In genomic region chr1:113255038-113255727, GRCh38 we compare ENCODE assay signal across 14 cellular contexts.
DNase-seq lines count a peak whose midpoint lies in the region; ATAC-seq and TF ChIP-seq lines count a peak whose summit lies in the region.
"Had no signal": no experiment of that assay in that cellular context is flagged by ENCODE, and none has a peak within 500 bp of the region (broad histone marks: within the 10 kb centered on the region; RNA-seq: fewer than 3 reads in every experiment).

No MANE protein-coding gene starts in this region.

- DNase-seq in COLO668 (lab: John Stamatoyannopoulos, UW; ENCODE audit: unreplicated experiment) (peak; percentile 28), LNCaP clone FGC (ENCODE audit: low read depth) (peak; percentile 85), epidermal melanocyte (ENCODE audit: insufficient read length, low spot score) (peak; percentile 5), iPS-NIHi7 (ENCODE audit: extremely low spot score) (no peak)
- DNase-seq: activated CD8-positive, alpha-beta memory T cell treated with anti-CD3 and anti-CD28 coated beads for 24 hours; hippocampal formation; left ventricle myocardium superior; NCI-H2029 treated with DMSO at 0.1 percent for 48 hours; stimulated activated naive CD8-positive, alpha-beta T cell treated with anti-CD3 and anti-CD28 coated beads, Interleukin-15, Interleukin-2, amounts not matched to agents 100 U/mL and 50 U/mL, for 24 hours had no signal

- no peak for TF ChIP-seq CTCF in LNCaP clone FGC (IDR thresholded peaks at IDR 0.05; ENCODE audit: control insufficient read depth, extremely low read depth, insufficient read depth)

- H3K36me3 ChIP-seq in muscle layer of duodenum (ENCODE audit: control insufficient read depth in 1 of 2, insufficient read depth in 2 of 2, low read length in 2 of 2) = no peaks in the 10 kb centered on the region
- H3K36me3 ChIP-seq: neutrophil had no signal

- H3K4me1 ChIP-seq in muscle layer of duodenum (ENCODE audit: control insufficient read depth in 1 of 2, insufficient read depth in 2 of 2, low read length in 2 of 2) = no peaks in the 10 kb centered on the region

- H3K27me3 ChIP-seq in muscle layer of duodenum (ENCODE audit: low read depth, low read length) = no peaks in the 10 kb centered on the region

- H3K4me3 ChIP-seq in LNCaP clone FGC (ENCODE audit: low read depth, low read length) (peak overlapping the region; percentile 34), muscle layer of duodenum (ENCODE audit: low read depth in 1 of 2, low read length in 2 of 2) (no peak overlapping the region)

- no peaks in the 10 kb centered on the region for H3K9me3 ChIP-seq in muscle layer of duodenum (ENCODE audit: control insufficient read depth in 1 of 2, low read length in 2 of 2)
- H3K9me3 ChIP-seq: neutrophil had no signal

- ATAC-seq in GM19463 (IDR thresholded peaks at IDR 0.05; ENCODE audit: unreplicated experiment) (no peak), HG03457 (IDR thresholded peaks at IDR 0.05; ENCODE audit: unreplicated experiment) (no peak), GM21447 (IDR thresholded peaks at IDR 0.05; ENCODE audit: unreplicated experiment) (no peak)
- ATAC-seq: left ventricle myocardium superior; stimulated activated naive CD8-positive, alpha-beta T cell treated with anti-CD3 and anti-CD28 coated beads, Interleukin-15, Interleukin-2, amounts not matched to agents 100 U/mL and 50 U/mL, for 24 hours had no signal

- H3K27ac ChIP-seq in muscle layer of duodenum (ENCODE audit: low read length) = peak overlapping the region; percentile 40
- H3K27ac ChIP-seq: neutrophil had no signal
